ENCODE assay signal across 8 cellular contexts in genomic region chr15:70853270-70853854, GRCh38. TPM values are rescaled to one million over a fixed set of nuclear protein-coding genes. Genes with fewer than 3 reads are reported as not detected.
DNase-seq lines count a peak whose midpoint lies in the region; ATAC-seq, FAIRE-seq and TF ChIP-seq lines count a peak whose summit lies in the region.

No MANE protein-coding gene starts in this region.

- H3K9me3 Mint-ChIP-seq in activated T-cell treated with anti-CD3 and anti-CD28 coated beads, Interleukin-2, amount 50 U/mL, for 4 hours, result no peaks in the 10 kb centered on the region

- peak; percentile 51 for DNase-seq in ACHN
- DNase-seq in H7, result peak; percentile 86
- no peak for DNase-seq in activated T-cell treated with anti-CD3 and anti-CD28 coated beads, Interleukin-2, amount 50 U/mL, for 4 hours
- DNase-seq in frontal cortex (ENCODE audit: low spot score in 2 of 2), result peak; percentile 47 to 54
- DNase-seq in osteoblast (ENCODE audit: insufficient read length, low spot score, missing footprints), result peak; percentile 95
- no peak for DNase-seq in activated CD4-positive, alpha-beta T cell treated with anti-CD3 and anti-CD28 coated beads, Interleukin-2, amount 50 U/mL, for 1 hour

- H3K27me3 ChIP-seq in H7 (ENCODE audit: control insufficient read depth, insufficient read depth, low read length), result peaks cover 2% of the 10 kb centered on the region; the same call in 1 of the 2 replicates
- no peaks in the 10 kb centered on the region for H3K27me3 ChIP-seq in osteoblast (ENCODE audit: insufficient read depth, low read length)

- TF ChIP-seq CTCF in osteoblast (IDR thresholded peaks at IDR 0.05; ENCODE audit: extremely low read depth, low read depth, low read length), result no peak

- ATAC-seq in activated T-cell treated with anti-CD3 and anti-CD28 coated beads, Interleukin-2, amount 50 U/mL, for 4 hours, result peak; percentile 65 to 67
- ATAC-seq in HG02610 (IDR thresholded peaks at IDR 0.05; ENCODE audit: unreplicated experiment), result no peak
- ATAC-seq in HG03460 (IDR thresholded peaks at IDR 0.05; ENCODE audit: unreplicated experiment), result no peak

- peaks cover 16% of the 10 kb centered on the region for H4K20me1 ChIP-seq in osteoblast (ENCODE audit: insufficient read depth, low read length)

- H3K4me1 ChIP-seq in osteoblast (ENCODE audit: insufficient read depth, low read length), result peaks cover 60% of the 10 kb centered on the region

- H3K79me2 ChIP-seq in osteoblast (ENCODE audit: insufficient read depth, low read length), result peaks cover 44% of the 10 kb centered on the region

- H3K4me3 Mint-ChIP-seq in activated T-cell treated with anti-CD3 and anti-CD28 coated beads, Interleukin-2, amount 50 U/mL, for 4 hours, result peak overlapping the region; percentile 67

- H2AFZ ChIP-seq in osteoblast (ENCODE audit: low read length), result peak overlapping the region; percentile 79

- peaks cover 64% of the 10 kb centered on the region for H3K27me3 Mint-ChIP-seq in activated T-cell treated with anti-CD3 and anti-CD28 coated beads, Interleukin-2, amount 50 U/mL, for 4 hours (ENCODE audit: low read depth)

- in situ Hi-C loops in ACHN (cut with HindIII; ENCODE audit: low pct_ligation_motif_present, low pct_unique_long_range_greater_than_20kb, low sequenced_read_pairs), result no loop called here

- peak overlapping the region; percentile 93 for H3K4me2 ChIP-seq in osteoblast (ENCODE audit: insufficient read depth, low read length)

- H3K4me1 Mint-ChIP-seq in activated T-cell treated with anti-CD3 and anti-CD28 coated beads, Interleukin-2, amount 50 U/mL, for 4 hours (ENCODE audit: low read depth), result peaks cover 7% of the 10 kb centered on the region

- peak overlapping the region; percentile 97 for H3K27ac ChIP-seq in osteoblast (ENCODE audit: low read depth, low read length)

- H3K4me3 ChIP-seq in H7 (ENCODE audit: insufficient read depth, low read depth, low read length) (peak overlapping the region; percentile 76), osteoblast (ENCODE audit: insufficient read depth, low read length) (peak overlapping the region; percentile 97)

- H3K36me3 Mint-ChIP-seq in activated T-cell treated with anti-CD3 and anti-CD28 coated beads, Interleukin-2, amount 50 U/mL, for 4 hours (ENCODE audit: insufficient read depth), result no peaks in the 10 kb centered on the region

- H3K9me3 ChIP-seq in osteoblast (ENCODE audit: low read depth, low read length), result no peaks in the 10 kb centered on the region

- H3K36me3 ChIP-seq in H7 (replicated peaks; ENCODE audit: control insufficient read depth, insufficient read depth, low read length), result peaks cover 3% of the 10 kb centered on the region; the same call in 1 of the 2 replicates
- H3K36me3 ChIP-seq in osteoblast (ENCODE audit: insufficient read depth, low read length), result peaks cover 19% of the 10 kb centered on the region

- FAIRE-seq in frontal cortex (lab: Jason Lieb, UNC), result no peak

RNA-seq across cellular contexts. Expression of gene LARP6, which starts 0.6 kb away (rescaled TPM):
- 22.9 and 25.1 TPM in 2 replicates for total RNA-seq in H7 (2014; rRNA removed; shearing (Covaris generic))
- under 1 TPM; 0.05 to 0.61 (median 0.19) TPM for total RNA-seq in activated T-cell treated with anti-CD3 and anti-CD28 coated beads, Interleukin-2, amount 50 U/mL, for 4 hours
- total RNA-seq in frontal cortex (16.3 TPM), osteoblast (76.0 and 77.4 TPM in 2 replicates)

RNA-seq across cellular contexts. Expression of gene THAP10, which starts 38.9 kb away (rescaled TPM):
- 3.5 and 4.8 TPM in 2 replicates for total RNA-seq in H7 (2014; rRNA removed; shearing (Covaris generic))
- total RNA-seq in activated T-cell treated with anti-CD3 and anti-CD28 coated beads, Interleukin-2, amount 50 U/mL, for 4 hours, result not detected
- total RNA-seq in frontal cortex (7.3 TPM), osteoblast (1.1 and 1.8 TPM in 2 replicates)

RNA-seq across cellular contexts. Expression of gene LRRC49, which starts 39.3 kb away (rescaled TPM):
- 3.9 and 5.6 TPM in 2 replicates for total RNA-seq in H7 (2014; rRNA removed; shearing (Covaris generic))
- not detected for total RNA-seq in activated T-cell treated with anti-CD3 and anti-CD28 coated beads, Interleukin-2, amount 50 U/mL, for 4 hours
- total RNA-seq in frontal cortex, result 145 TPM
- 13.0 and 18.1 TPM in 2 replicates for total RNA-seq in osteoblast

Comparison
In these comparisons a context has a peak if more than half of its experiments do, and no peak if none do; other contexts are left out.
1. DNase-seq: peak in ACHN (single experiment), H7 (single experiment), frontal cortex (2 of 2) and osteoblast (single experiment); none in activated T-cell treated with anti-CD3 and anti-CD28 coated beads, Interleukin-2, amount 50 U/mL, for 4 hours (single experiment) and activated CD4-positive, alpha-beta T cell treated with anti-CD3 and anti-CD28 coated beads, Interleukin-2, amount 50 U/mL, for 1 hour (single experiment).
2. ATAC-seq: peak in activated T-cell treated with anti-CD3 and anti-CD28 coated beads, Interleukin-2, amount 50 U/mL, for 4 hours (2 of 2); none in HG02610 (single experiment) and HG03460 (single experiment).
3. RNA of gene LARP6, which starts 0.6 kb away (total RNA-seq): 76.0 to 77.4 TPM in osteoblast, 22.9 to 25.1 TPM in H7 and 16.3 TPM in frontal cortex (single experiment); 0.05 to 0.61 TPM in activated T-cell treated with anti-CD3 and anti-CD28 coated beads, Interleukin-2, amount 50 U/mL, for 4 hours; every median in the first group is over 10 times any median in the second.